Comparison of ENCODE assay signal across 9 cellular contexts in genomic region chr5:126443374-126443851, GRCh38. TPM values are rescaled to one million over a fixed set of nuclear protein-coding genes. Genes with fewer than 3 reads are reported as not detected.
DNase-seq lines count a peak whose midpoint lies in the region; ATAC-seq and TF ChIP-seq lines count a peak whose summit lies in the region.
"Had no signal": no experiment of that assay in that cellular context is flagged by ENCODE, and none has a peak within 500 bp of the region (broad histone marks: within the 10 kb centered on the region; RNA-seq: fewer than 3 reads in every experiment).

No MANE protein-coding gene starts in this region.

- H3K27me3 ChIP-seq in HAP-1 (ENCODE audit: low read depth) = no peaks in the 10 kb centered on the region

- H3K27ac Mint-ChIP-seq in natural killer cell = peak overlapping the region; percentile 48 to 69

- H3K36me3 Mint-ChIP-seq in natural killer cell = no peaks in the 10 kb centered on the region

- no peaks in the 10 kb centered on the region for H3K27me3 Mint-ChIP-seq in natural killer cell (ENCODE audit: low read depth in 2 of 2)

- in situ Hi-C loops in HAP-1 (cut with MboI; ENCODE audit: low sequenced_read_pairs) = no loop called here

- DNase-seq in natural killer cell (no peak), dermis blood vessel endothelial cell (no peak), HAP-1 (ENCODE audit: low spot score in 2 of 2) (no peak), NCI-H128 (lab: John Stamatoyannopoulos, UW; ENCODE audit: unreplicated experiment) (no peak), DMS114 treated with DMSO at 0.1 percent for 48 hours (lab: John Stamatoyannopoulos, UW; ENCODE audit: unreplicated experiment) (no peak)

- no peaks in the 10 kb centered on the region for H3K9me3 Mint-ChIP-seq in natural killer cell

- no peak overlapping the region for H3K4me3 ChIP-seq in HAP-1

- H3K4me1 Mint-ChIP-seq in natural killer cell = peaks cover 29% of the 10 kb centered on the region in 2 donors

- no peak for TF ChIP-seq CTCF in natural killer cell (IDR thresholded peaks at IDR 0.05)

- H3K9me3 ChIP-seq in HAP-1 = no peaks in the 10 kb centered on the region

- intact Hi-C loops in natural killer cell (cut with micrococcal nuclease) = no loop called here

- no peaks in the 10 kb centered on the region for H3K36me3 ChIP-seq in HAP-1 (replicated peaks)

- ATAC-seq in GM18907 (IDR thresholded peaks at IDR 0.05; ENCODE audit: unreplicated experiment) = peak; percentile 95
- peak; percentile 92 for ATAC-seq in GM21786 (IDR thresholded peaks at IDR 0.05; ENCODE audit: unreplicated experiment)
- ATAC-seq in HG03565 (IDR thresholded peaks at IDR 0.05; ENCODE audit: unreplicated experiment) = peak; percentile 87
- ATAC-seq in natural killer cell = no peak
- ATAC-seq: Right ventricle myocardium inferior had no signal

- no peak overlapping the region for H3K4me3 Mint-ChIP-seq in natural killer cell

- H3K4me1 ChIP-seq in HAP-1 = no peaks in the 10 kb centered on the region

RNA-seq across cellular contexts. Expression of gene GRAMD2B, which starts 20.2 kb away (rescaled TPM):
- total RNA-seq in natural killer cell = 10 to 100 TPM in 1 of 3 donors, 1 to 10 TPM in 2; 9.2 to 15.4 (median 10.0) TPM
- 7.3 and 13.9 TPM in 2 replicates for total RNA-seq in dermis blood vessel endothelial cell

Comparison
In these comparisons a context has a peak if more than half of its experiments do, and no peak if none do; other contexts are left out.
1. ATAC-seq: peak in GM18907 (single experiment), GM21786 (single experiment) and HG03565 (single experiment); none in natural killer cell (0 of 3).